Comparison of ENCODE assay signal across 18 cellular contexts in genomic region chr12:109731806-109732205, GRCh38. TPM values are rescaled to one million over a fixed set of nuclear protein-coding genes. Genes with fewer than 3 reads are reported as not detected.
DNase-seq lines count a peak whose midpoint lies in the region; ATAC-seq and TF ChIP-seq lines count a peak whose summit lies in the region.
"Had no signal": no experiment of that assay in that cellular context is flagged by ENCODE, and none has a peak within 500 bp of the region (broad histone marks: within the 10 kb centered on the region; RNA-seq: fewer than 3 reads in every experiment).

No MANE protein-coding gene starts in this region.

- H3K36me3 ChIP-seq in Peyer's patch (no peaks in the 10 kb centered on the region), left ventricle myocardium inferior (no peaks in the 10 kb centered on the region)
- H3K36me3 ChIP-seq: thoracic aorta had no signal

- H3K9me3 ChIP-seq in Peyer's patch = no peaks in the 10 kb centered on the region
- no peaks in the 10 kb centered on the region for H3K9me3 ChIP-seq in left ventricle myocardium inferior (replicated peaks)
- H3K9me3 ChIP-seq: thoracic aorta had no signal

- H3K4me1 ChIP-seq in Peyer's patch (peaks cover 0 to 24% (median 3%) of the 10 kb centered on the region in 4 donors), left ventricle myocardium inferior (peaks cover 36% of the 10 kb centered on the region)

- no peak overlapping the region for H3K4me3 Mint-ChIP-seq in WTC11
- H3K4me3 Mint-ChIP-seq: activated CD4-positive, alpha-beta memory T cell treated with anti-CD3 and anti-CD28 coated beads for 36 hours; activated naive CD4-positive, alpha-beta T cell treated with anti-CD3 and anti-CD28 coated beads for 36 hours; activated T-cell treated with anti-CD3 and anti-CD28 coated beads, Interleukin-2, amount 50 U/mL, for 24 hours; T-helper 2 cell treated with Interferon-gamma antibody and Interleukin-4, amounts not matched to agents 5 μg/mL and 100 μg/mL, for 36 hours had no signal

- POLR2A ChIA-PET in WTC11 (lab: Charles Lee) = no interaction called here

- no peak overlapping the region for H3K27ac Mint-ChIP-seq in WTC11
- H3K27ac Mint-ChIP-seq: activated CD4-positive, alpha-beta memory T cell treated with anti-CD3 and anti-CD28 coated beads for 36 hours; activated naive CD4-positive, alpha-beta T cell treated with anti-CD3 and anti-CD28 coated beads for 36 hours; activated T-cell treated with anti-CD3 and anti-CD28 coated beads, Interleukin-2, amount 50 U/mL, for 24 hours; T-helper 2 cell treated with Interferon-gamma antibody and Interleukin-4, amounts not matched to agents 5 μg/mL and 100 μg/mL, for 36 hours had no signal

- no peaks in the 10 kb centered on the region for H3K9me3 Mint-ChIP-seq in WTC11
- H3K9me3 Mint-ChIP-seq: activated CD4-positive, alpha-beta memory T cell treated with anti-CD3 and anti-CD28 coated beads for 36 hours; activated naive CD4-positive, alpha-beta T cell treated with anti-CD3 and anti-CD28 coated beads for 36 hours; activated T-cell treated with anti-CD3 and anti-CD28 coated beads, Interleukin-2, amount 50 U/mL, for 24 hours; CD8-positive, alpha-beta memory T cell; T-helper 2 cell treated with Interferon-gamma antibody and Interleukin-4, amounts not matched to agents 5 μg/mL and 100 μg/mL, for 36 hours had no signal

- intact Hi-C loops in left ventricle myocardium inferior (cut with micrococcal nuclease) = no loop called here
- intact Hi-C loops in sciatic nerve (cut with DNase I) = no loop called here

- H3K27me3 ChIP-seq in Peyer's patch (no peaks in the 10 kb centered on the region), left ventricle myocardium inferior (ENCODE audit: low read depth) (no peaks in the 10 kb centered on the region)

- peak in 2 of 3 donors; percentile 19 to 23 for DNase-seq in Peyer's patch
- peak; percentile 8 for DNase-seq in WTC11 (ENCODE audit: low spot score)
- peak; percentile 1 for DNase-seq in left ventricle myocardium inferior
- DNase-seq in sciatic nerve (ENCODE audit: low spot score) = peak; percentile 23
- DNase-seq in GM19238 (ENCODE audit: insufficient read length, low spot score) = no peak
- no peak for DNase-seq in NCI-H526 (lab: John Stamatoyannopoulos, UW)
- DNase-seq: activated CD4-positive, alpha-beta memory T cell treated with anti-CD3 and anti-CD28 coated beads for 36 hours; activated naive CD4-positive, alpha-beta T cell treated with anti-CD3 and anti-CD28 coated beads for 36 hours; activated T-cell treated with anti-CD3 and anti-CD28 coated beads, Interleukin-2, amount 50 U/mL, for 24 hours; foreskin fibroblast; KBM-7; MM.1S; NCI-H1436; NCI-H2107 had no signal

- CTCF ChIA-PET in WTC11 (lab: Charles Lee) = interaction anchor here (0.6 to 2.1 kb wide), 3 partner anchors 13 to 179 kb away, joined by 3 to 8 read pairs (median 4); no protein-coding TSS in a partner anchor

- H3K4me3 ChIP-seq in Peyer's patch (no peak overlapping the region), left ventricle myocardium inferior (no peak overlapping the region)
- H3K4me3 ChIP-seq: thoracic aorta had no signal

- H3K27me3 Mint-ChIP-seq in WTC11 (ENCODE audit: low read depth) = no peaks in the 10 kb centered on the region; the same call in 1 of the 2 replicates

- no peak for ATAC-seq in WTC11
- ATAC-seq in sciatic nerve = no peak
- ATAC-seq in GM19328 (IDR thresholded peaks at IDR 0.05; ENCODE audit: unreplicated experiment) = no peak

- H3K36me3 Mint-ChIP-seq in WTC11 = no peaks in the 10 kb centered on the region
- H3K36me3 Mint-ChIP-seq: activated CD4-positive, alpha-beta memory T cell treated with anti-CD3 and anti-CD28 coated beads for 36 hours had no signal

- H3K4me1 Mint-ChIP-seq in WTC11 = peaks cover 19% of the 10 kb centered on the region
- H3K4me1 Mint-ChIP-seq: CD8-positive, alpha-beta memory T cell had no signal

- no peak overlapping the region for H3K27ac ChIP-seq in Peyer's patch
- no peak overlapping the region for H3K27ac ChIP-seq in left ventricle myocardium inferior (replicated peaks)
- H3K27ac ChIP-seq: thoracic aorta had no signal

- TF ChIP-seq CTCF in Peyer's patch (IDR thresholded peaks at IDR 0.05) (no peak), WTC11 (IDR thresholded peaks at IDR 0.05) (no peak), left ventricle myocardium inferior (IDR thresholded peaks at IDR 0.05; ENCODE audit: borderline replicate concordance) (no peak)

- TF ChIP-seq POLR2A in Peyer's patch (IDR thresholded peaks at IDR 0.05) = no peak

TF ChIP-seq in WTC11, 78 proteins besides CTCF, POLR2A, EP300 and RAD21:
- no peak for TF ChIP-seq SP1 (CRISPR knock-in tag; conservative IDR thresholded peaks at IDR 0.05)
- TF ChIP-seq CBFB (CRISPR knock-in tag; IDR thresholded peaks at IDR 0.05; ENCODE audit: low read depth) = no peak
- TF ChIP-seq NFYB (CRISPR knock-in tag; conservative IDR thresholded peaks at IDR 0.05; ENCODE audit: low read depth) = no peak
- no peak for TF ChIP-seq SOX15 (CRISPR knock-in tag; IDR thresholded peaks at IDR 0.05)
- TF ChIP-seq E2F5 (CRISPR knock-in tag; IDR thresholded peaks at IDR 0.05) = no peak
- TF ChIP-seq NR1H2 (CRISPR knock-in tag; IDR thresholded peaks at IDR 0.05) = no peak
- no peak for TF ChIP-seq ZNF232 (CRISPR knock-in tag; IDR thresholded peaks at IDR 0.05)
- TF ChIP-seq PREB (CRISPR knock-in tag; IDR thresholded peaks at IDR 0.05; ENCODE audit: borderline replicate concordance) = no peak
- TF ChIP-seq ZNF317 (CRISPR knock-in tag; IDR thresholded peaks at IDR 0.05; ENCODE audit: borderline replicate concordance, low read depth) = no peak
- no peak for TF ChIP-seq CREB1 (CRISPR knock-in tag; IDR thresholded peaks at IDR 0.05)
- TF ChIP-seq TP53 (CRISPR knock-in tag; IDR thresholded peaks at IDR 0.05) = no peak
- TF ChIP-seq OVOL2 (CRISPR knock-in tag; IDR thresholded peaks at IDR 0.05; ENCODE audit: borderline replicate concordance) = no peak
- TF ChIP-seq GRHL2 (CRISPR knock-in tag; IDR thresholded peaks at IDR 0.05; ENCODE audit: insufficient replicate concordance, severe bottlenecking) = no peak
- TF ChIP-seq ZNF263 (CRISPR knock-in tag; IDR thresholded peaks at IDR 0.05; ENCODE audit: low read depth) = no peak

RNA-seq across cellular contexts. Expression of gene FAM222A, which starts 18.2 kb away (rescaled TPM):
- 10 to 100 TPM in 1 of 4 donors, 1 to 10 TPM in 3; 3.9 to 26.1 (median 7.0) TPM for total RNA-seq in Peyer's patch
- total RNA-seq in WTC11 (2021) = 1.3 to 1.6 TPM (median 1.6 TPM) in 3 replicates
- total RNA-seq in left ventricle myocardium inferior = 20.0 TPM
- total RNA-seq in sciatic nerve = 4.7 TPM

Comparison
In these comparisons a context has a peak if more than half of its experiments do, and no peak if none do; other contexts are left out.
1. DNase-seq: peak in Peyer's patch (2 of 3), WTC11 (single experiment), left ventricle myocardium inferior (single experiment) and sciatic nerve (single experiment); none in GM19238 (single experiment) and NCI-H526 (0 of 2).